16 cellular contexts compared by ENCODE assay signal in genomic region chr9:136152931-136153330, GRCh38. TPM values are rescaled to one million over a fixed set of nuclear protein-coding genes. Genes with fewer than 3 reads are reported as not detected.
DNase-seq lines count a peak whose midpoint lies in the region; ATAC-seq, FAIRE-seq and TF ChIP-seq lines count a peak whose summit lies in the region.
"Had no signal": no experiment of that assay in that cellular context is flagged by ENCODE, and none has a peak within 500 bp of the region (broad histone marks: within the 10 kb centered on the region; RNA-seq: fewer than 3 reads in every experiment).

No MANE protein-coding gene starts in this region.

- H3K4me3 ChIP-seq in heart right ventricle (no peak overlapping the region), BLaER1 (no peak overlapping the region), WERI-Rb-1 (ENCODE audit: low read depth, low read length) (no peak overlapping the region), neuronal stem cell (ENCODE audit: low read length in 2 of 2) (no peak overlapping the region), kidney (ENCODE audit: low read length in 2 of 2) (no peak overlapping the region)
- H3K4me3 ChIP-seq: BLaER1 treated with 17β-estradiol and CSF1 and Interleukin-3, amounts not matched to agents 10 nM and 100 nM; HAP-1 had no signal

- H3K18ac ChIP-seq in neuronal stem cell (ENCODE audit: low read length): peak overlapping the region; percentile 13

- H3K36me3 ChIP-seq in heart right ventricle (no peaks in the 10 kb centered on the region), BLaER1 (no peaks in the 10 kb centered on the region), WERI-Rb-1 (0 out of 2 replicates have a peak, but pooled peaks cover 2% of the 10 kb centered on the region), neuronal stem cell (replicated peaks in 1 of 2; ENCODE audit: control insufficient read depth in 2 of 2, insufficient read depth in 2 of 2, low read length in 2 of 2) (no peaks in the 10 kb centered on the region), kidney (ENCODE audit: control insufficient read depth in 1 of 2, insufficient read depth in 2 of 2, low read length in 2 of 2) (no peaks in the 10 kb centered on the region)
- H3K36me3 ChIP-seq: BLaER1 treated with 17β-estradiol and CSF1 and Interleukin-3, amounts not matched to agents 10 nM and 100 nM; HAP-1 had no signal

- H2BK120ac ChIP-seq in neuronal stem cell (ENCODE audit: low read depth, low read length): peak overlapping the region; percentile 83

- H4K8ac ChIP-seq in neuronal stem cell (ENCODE audit: low read depth, low read length): no peak overlapping the region

- peak; percentile 29 for DNase-seq in Right ventricle myocardium superior
- DNase-seq in heart right ventricle: no peak
- DNase-seq in WERI-Rb-1: no peak
- DNase-seq in neuronal stem cell (ENCODE audit: low spot score): no peak
- DNase-seq in foreskin keratinocyte: no peak
- DNase-seq in kidney: no peak
- DNase-seq: 8988T; Calu3; CD8-positive, alpha-beta T cell; DMS79 treated with DMSO at 0.1 percent for 48 hours; GF-D8 had no signal

- no peak overlapping the region for H2BK5ac ChIP-seq in neuronal stem cell (ENCODE audit: low read length)

- peak overlapping the region; percentile 11 for H3K23ac ChIP-seq in neuronal stem cell (ENCODE audit: low read depth, low read length, poor library complexity)

- peaks cover 0 to 7% (median 0%) of the 10 kb centered on the region in 9 donors for H3K4me1 ChIP-seq in heart right ventricle
- peaks cover 25% of the 10 kb centered on the region for H3K4me1 ChIP-seq in BLaER1
- H3K4me1 ChIP-seq in neuronal stem cell (ENCODE audit: control insufficient read depth in 2 of 2, insufficient read depth in 1 of 2, low read depth in 1 of 2, low read length in 2 of 2): peaks cover 13 to 21% of the 10 kb centered on the region in 2 donors
- no peaks in the 10 kb centered on the region for H3K4me1 ChIP-seq in foreskin keratinocyte
- H3K4me1 ChIP-seq in kidney (ENCODE audit: control insufficient read depth in 1 of 2, insufficient read depth in 1 of 2, low read depth in 1 of 2, low read length in 2 of 2): no peaks in the 10 kb centered on the region
- H3K4me1 ChIP-seq: HAP-1 had no signal

- no peak for FAIRE-seq in kidney (lab: Jason Lieb, UNC)

- H3K27me3 ChIP-seq in heart right ventricle: peaks cover 4 to 35% (median 32%) of the 10 kb centered on the region in 7 donors
- H3K27me3 ChIP-seq in BLaER1: no peaks in the 10 kb centered on the region
- no peaks in the 10 kb centered on the region for H3K27me3 ChIP-seq in WERI-Rb-1 (ENCODE audit: insufficient read depth, low read depth, severe bottlenecking)
- peaks cover 0 to 68% (median 12%) of the 10 kb centered on the region in 3 experiments for H3K27me3 ChIP-seq in neuronal stem cell (ENCODE audit: control insufficient read depth in 3 of 3, insufficient read depth in 3 of 3, low read depth in 1 of 3, low read length in 3 of 3)
- peaks cover 44% of the 10 kb centered on the region for H3K27me3 ChIP-seq in foreskin keratinocyte

- H3K79me1 ChIP-seq in neuronal stem cell (ENCODE audit: low read depth, low read length): peaks cover 2% of the 10 kb centered on the region

- intact Hi-C loops in Right ventricle myocardium superior (cut with DNase I): no loop called here
- intact Hi-C loops in heart right ventricle (cut with DNase I): loop anchor here in 2 of 10 donors (5.0 to 10.0 kb wide), 2 partner anchors 124 to 1118 kb away; no protein-coding TSS in a partner anchor
- intact Hi-C loops in kidney (cut with DNase I): no loop called here

- H3K9me3 ChIP-seq in heart right ventricle (no peaks in the 10 kb centered on the region), BLaER1 (no peaks in the 10 kb centered on the region), WERI-Rb-1 (ENCODE audit: severe bottlenecking) (no peaks in the 10 kb centered on the region), neuronal stem cell (replicated peaks in 1 of 2; ENCODE audit: control insufficient read depth in 2 of 2, insufficient read depth in 1 of 2, low read depth in 1 of 2, low read length in 2 of 2) (no peaks in the 10 kb centered on the region), kidney (ENCODE audit: control insufficient read depth in 1 of 2, low read length in 2 of 2) (no peaks in the 10 kb centered on the region)
- H3K9me3 ChIP-seq: BLaER1 treated with 17β-estradiol and CSF1 and Interleukin-3, amounts not matched to agents 10 nM and 100 nM; HAP-1 had no signal

- H3K4me2 ChIP-seq in BLaER1: no peak overlapping the region
- H3K4me2 ChIP-seq in neuronal stem cell (ENCODE audit: insufficient read depth, low read length, poor library complexity, severe bottlenecking): no peak overlapping the region
- H3K4me2 ChIP-seq: BLaER1 treated with 17β-estradiol and CSF1 and Interleukin-3, amounts not matched to agents 10 nM and 100 nM had no signal

- no peak overlapping the region for H2AFZ ChIP-seq in neuronal stem cell (ENCODE audit: low read length)

- peak overlapping the region; percentile 61 for H2AK5ac ChIP-seq in neuronal stem cell (ENCODE audit: low read depth, low read length)

- no peak for ATAC-seq in Right ventricle myocardium superior (ENCODE audit: poor library complexity)
- no peak for ATAC-seq in heart right ventricle
- no peak for ATAC-seq in foreskin keratinocyte
- ATAC-seq: CD8-positive, alpha-beta T cell had no signal

- H3K9ac ChIP-seq in BLaER1 (peak overlapping the region; percentile 5; the same call in 1 of the 2 replicates), neuronal stem cell (ENCODE audit: low read depth, low read length, poor library complexity) (no peak overlapping the region), kidney (ENCODE audit: low read length in 2 of 2) (no peak overlapping the region)

- 94 to 96% methylated on average over 12 of the region's 12 CpGs for WGBS in heart right ventricle, 2 donors
- WGBS in neuronal stem cell (ENCODE audit: extremely low coverage in 2 of 2, insufficient read length in 2 of 2, insufficient replicate concordance in 1 of 2), 2 donors: no CpG with 5 or more reads among the region's 12 CpGs

- TF ChIP-seq CTCF in heart right ventricle (IDR thresholded peaks at IDR 0.05) (no peak), WERI-Rb-1 (IDR thresholded peaks at IDR 0.05; ENCODE audit: low read depth, low read length) (no peak), foreskin keratinocyte (conservative IDR thresholded peaks at IDR 0.05) (no peak), kidney (IDR thresholded peaks at IDR 0.05; ENCODE audit: borderline replicate concordance, extremely low read depth, insufficient read depth) (no peak)

- no peaks in the 10 kb centered on the region for H4K20me1 ChIP-seq in BLaER1

- H2BK12ac ChIP-seq in neuronal stem cell (ENCODE audit: low read length): no peak overlapping the region

- H3K14ac ChIP-seq in neuronal stem cell (ENCODE audit: low read length): no peak overlapping the region

- H2BK15ac ChIP-seq in neuronal stem cell (ENCODE audit: low read length): peak overlapping the region; percentile 34

- no peak overlapping the region for H3K4ac ChIP-seq in neuronal stem cell (ENCODE audit: low read length)

- no peak overlapping the region for H4K91ac ChIP-seq in neuronal stem cell (ENCODE audit: low read depth, low read length, poor library complexity)

- H3K27ac ChIP-seq in heart right ventricle (no peak overlapping the region), BLaER1 (0 out of 2 replicates have a peak overlapping the region, but pooled peaks have one; percentile 9), WERI-Rb-1 (peak overlapping the region; percentile 81), neuronal stem cell (replicated peaks; ENCODE audit: low read length) (no peak overlapping the region), foreskin keratinocyte (no peak overlapping the region), kidney (ENCODE audit: low read depth in 2 of 2, low read length in 2 of 2) (no peak overlapping the region)
- H3K27ac ChIP-seq: BLaER1 treated with 17β-estradiol and CSF1 and Interleukin-3, amounts not matched to agents 10 nM and 100 nM had no signal

RNA-seq across cellular contexts. Expression of gene TMEM250, which starts 34.3 kb away (rescaled TPM):
- total RNA-seq in Right ventricle myocardium superior (16.4 TPM), heart right ventricle (10 to 100 TPM; 12.7 to 24.3 (median 15.4) TPM), foreskin keratinocyte (33.5 and 34.0 TPM in 2 replicates), kidney (33.1 TPM)
- polyA plus RNA-seq in heart right ventricle (10 to 100 TPM in 1 of 2 donors, 1 to 10 TPM in 1; 9.7 to 26.4 TPM), foreskin keratinocyte (28.3 and 28.7 TPM in 2 replicates), kidney (ENCODE audit: insufficient read depth, low read depth, low replicate concordance) (22.2 TPM)
- polyA plus RNA-seq in neuronal stem cell (2013, experiment 1 of 2): 23.6 TPM
- 22.7 TPM for polyA plus RNA-seq in neuronal stem cell (2013, experiment 2 of 2)

RNA-seq across cellular contexts. Expression of gene LHX3, which starts 52.0 kb away (rescaled TPM):
- not detected for total RNA-seq in Right ventricle myocardium superior
- total RNA-seq in heart right ventricle: not detected
- polyA plus RNA-seq in heart right ventricle: not detected
- not detected for polyA plus RNA-seq in neuronal stem cell (2013, experiment 1 of 2)
- polyA plus RNA-seq in neuronal stem cell (2013, experiment 2 of 2): not detected
- total RNA-seq in foreskin keratinocyte: not detected in 2 replicates
- not detected in 2 replicates for polyA plus RNA-seq in foreskin keratinocyte
- total RNA-seq in kidney: not detected
- polyA plus RNA-seq in kidney (ENCODE audit: insufficient read depth, low read depth, low replicate concordance): not detected
- total RNA-seq: Calu3, H4 had no signal
- polyA plus RNA-seq: AG04450 had no signal

RNA-seq across cellular contexts. Expression of gene NACC2, which starts 57.8 kb away (rescaled TPM):
- 30.8 TPM for total RNA-seq in Right ventricle myocardium superior
- total RNA-seq in heart right ventricle: 10 to 100 TPM; 32.0 to 55.1 (median 41.1) TPM
- polyA plus RNA-seq in heart right ventricle: 10 to 100 TPM; 15.6 to 16.5 TPM
- 4.9 TPM for polyA plus RNA-seq in neuronal stem cell (2013, experiment 1 of 2)
- 5.0 TPM for polyA plus RNA-seq in neuronal stem cell (2013, experiment 2 of 2)
- 8.3 and 9.7 TPM in 2 replicates for total RNA-seq in foreskin keratinocyte
- 2.4 and 2.6 TPM in 2 replicates for polyA plus RNA-seq in foreskin keratinocyte
- total RNA-seq in kidney: 30.9 TPM
- 7.1 TPM for polyA plus RNA-seq in kidney (ENCODE audit: insufficient read depth, low read depth, low replicate concordance)

Comparison
In these comparisons a context has a peak if more than half of its experiments do, and no peak if none do; other contexts are left out.
1. H3K27ac ChIP-seq: peak in BLaER1 (single experiment) and WERI-Rb-1 (single experiment); none in heart right ventricle (0 of 10), neuronal stem cell (single experiment), foreskin keratinocyte (single experiment) and kidney (0 of 2).